1 cellular context compared by ENCODE assay signal in genomic region chr3:4834403-4834866, GRCh38.
TF ChIP-seq lines count a peak whose summit lies in the region.

No MANE protein-coding gene starts in this region.

TF ChIP-seq in GM23338, 12 proteins besides CTCF, POLR2A, EP300 and RAD21 (continued from another document):
- TF ChIP-seq ZNF462 (CRISPR knock-in tag; IDR thresholded peaks at IDR 0.05): no peak
- TF ChIP-seq EZH2phosphoT487 (IDR thresholded peaks at IDR 0.05; ENCODE audit: unreplicated experiment): no peak
- no peak for TF ChIP-seq ZNF114 (CRISPR knock-in tag; IDR thresholded peaks at IDR 0.05)
- TF ChIP-seq EZH2 (IDR thresholded peaks at IDR 0.05; ENCODE audit: low read depth, unreplicated experiment): no peak
- no peak for TF ChIP-seq CREB1 (CRISPR knock-in tag; IDR thresholded peaks at IDR 0.05; ENCODE audit: low read depth)
- TF ChIP-seq NANOG (IDR thresholded peaks at IDR 0.05; ENCODE audit: borderline replicate concordance): no peak
TF ChIP-seq in GM23338: peak in this region for 0.
